32 cellular contexts compared by ENCODE assay signal in genomic region chr3:162776137-162776536, GRCh38.
"Had no signal": no experiment of that assay in that cellular context is flagged by ENCODE, and none has a peak within 500 bp of the region (broad histone marks: within the 10 kb centered on the region; RNA-seq: fewer than 3 reads in every experiment).

No MANE protein-coding gene starts in this region.

- H3K27me3 ChIP-seq: adrenal gland, body of pancreas, brain microvascular endothelial cell, breast epithelium had no signal

- H3K4me1 ChIP-seq: adrenal gland, body of pancreas, breast epithelium had no signal

- ATAC-seq: activated CD8-positive, alpha-beta T cell treated with anti-CD3 and anti-CD28 coated beads for 36 hours; activated naive CD4-positive, alpha-beta T cell treated with anti-CD3 and anti-CD28 coated beads, Interleukin-2, amount 50 U/mL, for 72 hours; activated T-cell treated with anti-CD3 and anti-CD28 coated beads, Interleukin-2, amount 50 U/mL, for 4 hours; activated T-cell treated with anti-CD3 and anti-CD28 coated beads, Interleukin-2, amount 50 U/mL, for 72 hours; activated T-helper 17 cell treated with anti-CD3 and anti-CD28 coated beads, Interleukin-2, amount 50 U/mL, for 72 hours; body of pancreas; T-helper 17 cell had no signal

- H3K27ac ChIP-seq: adrenal gland, body of pancreas, brain microvascular endothelial cell, breast epithelium, VCaP had no signal

- H3K4me3 ChIP-seq: adrenal gland, body of pancreas, breast epithelium had no signal

- H3K9me3 ChIP-seq: body of pancreas, breast epithelium had no signal

- DNase-seq: activated B cell treated with CpG ODN at 0.5 μM for 24 hours; activated CD4-positive, alpha-beta memory T cell treated with anti-CD3 and anti-CD28 coated beads for 36 hours; activated CD4-positive, alpha-beta T cell treated with anti-CD3 and anti-CD28 coated beads for 4 hours; activated CD4-positive, alpha-beta T cell treated with anti-CD3 and anti-CD28 coated beads, Interleukin-2, amount 10 ng/mL, durations not matched to agents 24 days and 14 days; activated CD4-positive, alpha-beta T cell treated with anti-CD3 and anti-CD28 coated beads, Interleukin-2, amount 50 U/mL, for 1 hour; activated CD4-positive, alpha-beta T cell treated with anti-CD3 and anti-CD28 coated beads, Interleukin-2, amount 50 U/mL, for 4 hours; activated CD4-positive, CD25-positive, alpha-beta regulatory T cell treated with anti-CD3 and anti-CD28 coated beads, Interleukin-2, amount 50 U/mL, for 72 hours; activated CD8-positive, alpha-beta memory T cell treated with anti-CD3 and anti-CD28 coated beads, Interleukin-2, amount 50 U/mL, for 4 hours; activated CD8-positive, alpha-beta T cell treated with anti-CD3 and anti-CD28 coated beads for 36 hours; activated effector memory CD4-positive, alpha-beta T cell treated with anti-CD3 and anti-CD28 coated beads, Interleukin-2, amount 50 U/mL, for 16 hours; activated gamma-delta T cell treated with Interleukin-2 at 50 U/mL for 16 hours; activated naive CD4-positive, alpha-beta T cell; activated naive CD4-positive, alpha-beta T cell treated with anti-CD3 and anti-CD28 coated beads for 36 hours; activated naive CD4-positive, alpha-beta T cell treated with anti-CD3 and anti-CD28 coated beads, Interleukin-2, amount 50 U/mL, for 16 hours; activated naive CD8-positive, alpha-beta T cell treated with anti-CD3 and anti-CD28 coated beads for 36 hours; activated T-cell treated with anti-CD3 and anti-CD28 coated beads for 4 hours; activated T-cell treated with anti-CD3 and anti-CD28 coated beads, Interleukin-2, amount 50 U/mL, for 1 hour; activated T-cell treated with anti-CD3 and anti-CD28 coated beads, Interleukin-2, amount 50 U/mL, for 4 hours; activated T-cell treated with anti-CD3 and anti-CD28 coated beads, Interleukin-2, amount 50 U/mL, for 72 hours; adrenal gland; amniotic stem cell; aorta; body of pancreas; brain microvascular endothelial cell; central memory CD4-positive, alpha-beta T cell; T-helper 17 cell had no signal

- H3K36me3 ChIP-seq: adrenal gland, brain microvascular endothelial cell, breast epithelium had no signal

- FAIRE-seq: astrocyte, TTC549 had no signal
